Comparison of ENCODE assay signal across 10 cellular contexts in the genomic region with DNA sequence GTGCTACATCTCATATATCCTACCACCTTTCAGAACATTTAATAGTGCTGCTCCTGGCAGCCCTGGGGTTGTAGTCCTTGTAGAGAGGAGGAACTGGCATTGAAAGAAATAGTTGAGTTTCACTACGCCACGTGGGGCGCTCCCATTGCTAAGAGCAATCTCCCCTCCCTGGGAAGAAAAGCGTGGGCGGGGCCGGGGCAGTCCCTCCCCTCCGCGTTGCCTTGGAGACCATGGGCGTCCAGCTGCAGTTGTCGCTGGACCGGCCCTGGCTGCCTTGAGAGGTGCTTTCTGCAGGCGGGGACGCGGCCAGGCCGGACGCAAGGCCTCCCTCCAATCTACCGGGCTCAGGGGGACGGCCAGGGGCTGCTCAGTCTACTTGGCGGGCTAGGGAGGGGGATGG. TPM values are rescaled to one million over a fixed set of nuclear protein-coding genes. Genes with fewer than 3 reads are reported as not detected.
DNase-seq lines count a peak whose midpoint lies in the region; ATAC-seq and TF ChIP-seq lines count a peak whose summit lies in the region.
"Had no signal": no experiment of that assay in that cellular context is flagged by ENCODE, and none has a peak within 500 bp of the region (broad histone marks: within the 10 kb centered on the region; RNA-seq: fewer than 3 reads in every experiment).

No MANE protein-coding gene starts in this region.

- H3K27ac ChIP-seq in colonic mucosa, result no peak overlapping the region
- H3K27ac ChIP-seq: HL-60 had no signal

- no peaks in the 10 kb centered on the region for H3K9me3 ChIP-seq in colonic mucosa

- no peaks in the 10 kb centered on the region for H3K27me3 Mint-ChIP-seq in HFFc6 (ENCODE audit: insufficient read depth)

- intact Hi-C loops in colonic mucosa (cut with DNase I), result no loop called here

- H3K4me3 ChIP-seq in colonic mucosa, result no peak overlapping the region

- peak overlapping the region; percentile 42; the same call in 1 of the 2 replicates for H3K4me3 Mint-ChIP-seq in HFFc6

- no peaks in the 10 kb centered on the region for H3K4me1 ChIP-seq in colonic mucosa

- ATAC-seq in GM18511 (IDR thresholded peaks at IDR 0.05; ENCODE audit: unreplicated experiment) (no peak), HG03196 (IDR thresholded peaks at IDR 0.05; ENCODE audit: unreplicated experiment) (no peak)

- no peak overlapping the region for H3K27ac Mint-ChIP-seq in HFFc6

- TF ChIP-seq CTCF in HFFc6 (IDR thresholded peaks at IDR 0.05) (no peak), colonic mucosa (IDR thresholded peaks at IDR 0.05) (no peak)

- no peaks in the 10 kb centered on the region for H3K36me3 Mint-ChIP-seq in HFFc6 (ENCODE audit: low read depth)

- no peaks in the 10 kb centered on the region for H3K9me3 Mint-ChIP-seq in HFFc6

- peak; percentile 44 for DNase-seq in HFFc6
- peak; percentile 88 for DNase-seq in colonic mucosa
- DNase-seq in kidney glomerular epithelial cell (lab: John Stamatoyannopoulos, UW), result peak; percentile 35
- peak; percentile 13 for DNase-seq in stimulated activated CD8-positive, alpha-beta memory T cell treated with anti-CD3 and anti-CD28 coated beads, Interleukin-4, amount 100 ng/mL, for 24 hours (ENCODE audit: low read depth)
- no peak for DNase-seq in activated effector memory CD4-positive, alpha-beta T cell treated with Interleukin-2 at 50 U/mL for 16 hours
- no peak for DNase-seq in mesenteric fat pad (ENCODE audit: low spot score)
- DNase-seq: amniotic stem cell had no signal

- H3K4me1 Mint-ChIP-seq in HFFc6 (ENCODE audit: low read depth), result peaks cover 13% of the 10 kb centered on the region

- H3K36me3 ChIP-seq in colonic mucosa, result no peaks in the 10 kb centered on the region

- no peaks in the 10 kb centered on the region for H3K27me3 ChIP-seq in colonic mucosa

- H3K9ac ChIP-seq in colonic mucosa (ENCODE audit: low read depth in 2 of 2, low read length in 2 of 2), result no peak overlapping the region

RNA-seq across cellular contexts. Expression of a gene that starts 0.4 kb away (rescaled TPM):
- 1 to 10 TPM in 5 of 6 experiments, under 1 TPM in 1; 0.71 to 1.8 (median 1.2) TPM for total RNA-seq in HFFc6 (2021; fragmentation: NEBNext Ultra II Directional; extraction: Animal tissue kit (Norgen Biotek cat#: 25700))
- total RNA-seq in colonic mucosa (1 to 10 TPM in 1 of 2 donors, under 1 TPM in 1; 0.67 to 1.5 TPM), mesenteric fat pad (2.8 TPM)

Comparison
In these comparisons a context has a peak if more than half of its experiments do, and no peak if none do; other contexts are left out.
1. DNase-seq: peak in HFFc6 (single experiment), colonic mucosa (single experiment), kidney glomerular epithelial cell (single experiment) and stimulated activated CD8-positive, alpha-beta memory T cell treated with anti-CD3 and anti-CD28 coated beads, Interleukin-4, amount 100 ng/mL, for 24 hours (single experiment); none in activated effector memory CD4-positive, alpha-beta T cell treated with Interleukin-2 at 50 U/mL for 16 hours (single experiment) and mesenteric fat pad (single experiment).